1 cellular context compared by ENCODE assay signal in genomic region chr1:212913638-212914037, GRCh38.
TF ChIP-seq lines count a peak whose summit lies in the region.

No MANE protein-coding gene starts in this region.

TF ChIP-seq in WTC11, 78 proteins besides CTCF, POLR2A, EP300 and RAD21 (continued from another document):
- TF ChIP-seq ERG (CRISPR knock-in tag; IDR thresholded peaks at IDR 0.05) (0 out of 2 replicates have a peak, but pooled peaks have one; percentile 64), ZNF532 (CRISPR knock-in tag; IDR thresholded peaks at IDR 0.05; ENCODE audit: borderline replicate concordance) (peak; percentile 86; the same call in 1 of the 2 replicates), AR (CRISPR knock-in tag; IDR thresholded peaks at IDR 0.05) (peak; percentile 88; the same call in 1 of the 2 replicates), ZNF425 (CRISPR knock-in tag; conservative IDR thresholded peaks at IDR 0.05) (peak; percentile 93), NFATC4 (CRISPR knock-in tag; IDR thresholded peaks at IDR 0.05) (peak; percentile 83), EMX1 (CRISPR knock-in tag; IDR thresholded peaks at IDR 0.05) (peak; percentile 71; the same call in 1 of the 2 replicates), ZNF671 (CRISPR knock-in tag; IDR thresholded peaks at IDR 0.05) (peak; percentile 72; the same call in 1 of the 2 replicates), PRRX2 (CRISPR knock-in tag; IDR thresholded peaks at IDR 0.05) (peak; percentile 50; the same call in 1 of the 2 replicates)
